In the genomic region with DNA sequence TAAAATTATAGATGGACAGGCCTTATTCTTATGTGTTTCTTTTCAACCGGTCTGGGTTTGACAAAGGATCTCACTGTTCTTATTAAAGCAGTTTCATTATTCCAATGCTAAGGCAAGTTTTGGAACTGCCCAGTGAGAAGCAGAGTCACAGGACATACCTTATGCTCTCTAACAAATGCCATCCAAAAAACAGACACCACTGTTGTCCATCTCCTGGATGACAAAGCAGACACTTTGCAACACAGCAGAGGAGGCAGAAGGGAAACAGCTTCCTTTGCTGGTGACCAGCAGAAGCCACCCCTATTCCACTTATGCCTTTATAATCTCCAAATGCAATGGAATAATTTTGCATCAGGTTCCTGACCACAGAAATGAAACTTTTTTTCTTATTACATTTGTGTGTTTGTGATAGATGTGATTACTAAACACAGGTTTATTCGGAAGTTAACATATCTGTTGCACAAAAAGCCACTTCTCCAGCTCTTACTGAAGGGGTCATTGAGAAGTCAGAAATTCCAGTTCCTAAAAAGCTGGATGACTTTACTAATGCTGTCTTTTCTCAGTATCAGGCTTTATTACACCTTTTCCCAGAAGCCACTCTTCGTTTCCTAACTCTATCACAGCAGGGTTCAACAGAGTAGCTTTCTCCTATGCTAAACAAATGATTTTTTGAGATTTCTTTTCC, we compare ENCODE assay signal across 8 cellular contexts.
A peak's percentile ranks its signal among the peaks of the same experiment; 100 is the strongest.
DNase-seq lines count a peak whose midpoint lies in the region; ATAC-seq and TF ChIP-seq lines count a peak whose summit lies in the region.

No MANE protein-coding gene starts in this region.

- H3K4me1 ChIP-seq in right cardiac atrium (ENCODE audit: control insufficient read depth, insufficient read depth, low read length) (no peaks in the 10 kb centered on the region), adipocyte (ENCODE audit: control insufficient read depth, insufficient read depth, low read length) (peaks cover 8% of the 10 kb centered on the region), muscle layer of colon (ENCODE audit: insufficient read depth, low read length) (peaks cover 31% of the 10 kb centered on the region), upper lobe of right lung (peaks cover 37% of the 10 kb centered on the region)

- TF ChIP-seq CTCF in upper lobe of right lung (IDR thresholded peaks at IDR 0.05), result no peak

- WGBS in right cardiac atrium, result 67% methylated on average over 3 of the region's 3 CpGs

- H3K9ac ChIP-seq in adipocyte (ENCODE audit: low read length) (no peak overlapping the region), muscle layer of colon (ENCODE audit: low read length) (peak overlapping the region; percentile 1)

- no peak overlapping the region for H3K27ac ChIP-seq in right cardiac atrium (ENCODE audit: low read length)
- peak overlapping the region; percentile 10 for H3K27ac ChIP-seq in muscle layer of colon (ENCODE audit: low read depth, low read length)
- H3K27ac ChIP-seq in upper lobe of right lung, result peak overlapping the region; percentile 74

- H3K27me3 ChIP-seq in right cardiac atrium (ENCODE audit: control insufficient read depth, insufficient read depth) (no peaks in the 10 kb centered on the region), adipocyte (replicated peaks; ENCODE audit: control insufficient read depth, insufficient read depth, low read length) (no peaks in the 10 kb centered on the region), muscle layer of colon (ENCODE audit: control insufficient read depth in 1 of 2, insufficient read depth in 2 of 2, low read length in 2 of 2) (no peaks in the 10 kb centered on the region), upper lobe of right lung (no peaks in the 10 kb centered on the region)

- intact Hi-C loops in Right ventricle myocardium superior (cut with DNase I), result no loop called here
- intact Hi-C loops in right cardiac atrium (cut with DNase I), result no loop called here
- intact Hi-C loops in upper lobe of right lung (cut with DNase I), result no loop called here
- intact Hi-C loops in sciatic nerve (cut with DNase I), result no loop called here

- DNase-seq in Right ventricle myocardium superior (no peak), right cardiac atrium (no peak), adipocyte (ENCODE audit: low read depth) (peak; percentile 19), upper lobe of right lung (no peak), NCI-H1105 treated with DMSO at 0.1 percent for 48 hours (lab: John Stamatoyannopoulos, UW) (no peak), Kasumi-1 (lab: John Stamatoyannopoulos, UW) (no peak), sciatic nerve (ENCODE audit: low spot score) (no peak)

- peak; percentile 21 for ATAC-seq in Right ventricle myocardium superior (ENCODE audit: poor library complexity)
- ATAC-seq in right cardiac atrium, result no peak
- peak; percentile 52 for ATAC-seq in upper lobe of right lung
- no peak for ATAC-seq in sciatic nerve

- H3K9me3 ChIP-seq in right cardiac atrium (ENCODE audit: control insufficient read depth, low read length) (no peaks in the 10 kb centered on the region), adipocyte (ENCODE audit: control insufficient read depth, low read length) (peaks cover 5% of the 10 kb centered on the region), muscle layer of colon (ENCODE audit: low read length) (no peaks in the 10 kb centered on the region), upper lobe of right lung (no peaks in the 10 kb centered on the region)

- H3K4me3 ChIP-seq in right cardiac atrium (ENCODE audit: low read length) (no peak overlapping the region), adipocyte (ENCODE audit: low read length) (no peak overlapping the region), muscle layer of colon (ENCODE audit: low read depth in 1 of 2, low read length in 2 of 2) (no peak overlapping the region), upper lobe of right lung (no peak overlapping the region)

- H3K36me3 ChIP-seq in adipocyte (ENCODE audit: control insufficient read depth, insufficient read depth, low read length, severe bottlenecking) (no peaks in the 10 kb centered on the region), muscle layer of colon (ENCODE audit: insufficient read depth, low read length) (no peaks in the 10 kb centered on the region), upper lobe of right lung (no peaks in the 10 kb centered on the region)

Comparison
In these comparisons a context has a peak if more than half of its experiments do, and no peak if none do; other contexts are left out.
1. ATAC-seq: peak in Right ventricle myocardium superior (single experiment) and upper lobe of right lung (single experiment); none in right cardiac atrium (0 of 2) and sciatic nerve (single experiment).